Comparison of ENCODE assay signal across 8 cellular contexts in the genomic region with DNA sequence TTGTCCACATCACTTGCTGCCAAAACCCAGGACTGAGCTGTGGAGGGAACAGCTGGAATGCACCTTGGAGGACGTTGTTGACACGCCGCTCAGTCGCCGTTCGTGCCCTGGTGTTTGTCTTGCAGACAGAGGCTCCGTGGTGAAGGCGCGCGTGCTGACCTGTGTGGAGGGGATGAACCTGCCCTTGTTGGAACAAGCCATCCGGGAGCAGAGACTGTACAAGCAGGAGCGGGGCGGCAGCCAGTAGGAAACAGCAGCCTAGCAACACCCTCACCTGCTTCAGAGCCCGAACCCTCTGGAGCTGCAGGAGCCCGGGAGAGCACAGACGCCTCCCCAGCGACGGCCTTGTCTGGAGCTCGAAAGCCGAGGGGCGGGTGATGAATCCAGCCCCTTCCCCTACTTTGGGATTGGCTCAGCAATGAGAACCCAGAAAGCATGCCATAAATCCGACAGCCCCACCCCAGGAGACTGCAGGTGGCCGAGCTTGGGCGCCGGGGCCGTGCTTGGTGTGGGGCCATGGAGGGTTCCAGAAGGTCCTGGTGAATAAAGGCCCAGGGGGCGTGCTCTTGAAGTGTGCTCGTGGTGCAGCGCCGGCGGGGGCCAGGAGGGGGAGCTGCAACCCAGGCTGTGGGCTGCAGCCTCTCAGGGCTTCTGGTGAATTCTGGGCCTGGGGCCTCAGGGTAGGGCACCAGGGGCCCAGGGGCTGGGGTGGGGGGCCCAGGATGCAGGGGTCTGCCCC. TPM values are rescaled to one million over a fixed set of nuclear protein-coding genes. Genes with fewer than 3 reads are reported as not detected.
DNase-seq lines count a peak whose midpoint lies in the region; ATAC-seq and TF ChIP-seq lines count a peak whose summit lies in the region.

No MANE protein-coding gene starts in this region.

- intact Hi-C loops in Right ventricle myocardium inferior (cut with DNase I), result loop anchor here (10.0 kb wide), 1 partner anchor 225 kb away; a partner anchor contains a TSS
- intact Hi-C loops in cardiac septum (cut with DNase I), result no loop called here
- intact Hi-C loops in PC-9 (cut with micrococcal nuclease; ENCODE audit: unreplicated experiment), result loop anchor here (10.0 kb wide), 1 partner anchor 225 kb away; a partner anchor contains a TSS

- H3K9me2 ChIP-seq in PC-9 (ENCODE audit: insufficient read depth), result no peaks in the 10 kb centered on the region

- H3K4me3 ChIP-seq in PC-9 (no peak overlapping the region), cardiac muscle cell (no peak overlapping the region)

- ATAC-seq in Right ventricle myocardium inferior (no peak), GM21515 (IDR thresholded peaks at IDR 0.05; ENCODE audit: unreplicated experiment) (no peak), HG02798 (IDR thresholded peaks at IDR 0.05; ENCODE audit: poor library complexity, unreplicated experiment) (no peak)

- H3K9me3 ChIP-seq in PC-9 (ENCODE audit: insufficient read depth, low read depth) (no peaks in the 10 kb centered on the region), cardiac muscle cell (ENCODE audit: low read depth) (no peaks in the 10 kb centered on the region)

- no peaks in the 10 kb centered on the region for H3K36me3 ChIP-seq in PC-9 (ENCODE audit: low read depth)
- no peaks in the 10 kb centered on the region for H3K36me3 ChIP-seq in cardiac muscle cell

- H3K4me1 ChIP-seq in PC-9 (replicated peaks; ENCODE audit: insufficient read depth) (peaks cover 51% of the 10 kb centered on the region), cardiac muscle cell (ENCODE audit: low read depth) (no peaks in the 10 kb centered on the region)

- BruUV-seq in PC-9 (replicated peaks; lab: Mats Ljungman, UMichigan), result no TSS peak

- H3K27ac ChIP-seq in PC-9, result no peak overlapping the region
- no peak overlapping the region for H3K27ac ChIP-seq in cardiac muscle cell

- H3K79me2 ChIP-seq in PC-9 (ENCODE audit: low read depth), result no peaks in the 10 kb centered on the region

- DNase-seq in Right ventricle myocardium inferior (ENCODE audit: missing footprints) (peak; percentile 81), cardiac septum (ENCODE audit: low spot score) (no peak), PC-9 (peak in 1 of 2 experiments; percentile 52), activated gamma-delta T cell (lab: John Stamatoyannopoulos, UW) (peak; percentile 41), cardiac muscle cell (ENCODE audit: low read depth in 1 of 2, low spot score in 1 of 2) (peak; percentile 43 to 72)
- DNase-seq in stimulated activated CD4-positive, alpha-beta T cell treated with anti-CD3 and anti-CD28 coated beads, Interleukin-12 subunit alpha, Interleukin-12 subunit beta, amount 100 ng/mL, for 4 hours, result peak; percentile 68

- H3K4me2 ChIP-seq in PC-9, result no peak overlapping the region

- POLR2A ChIA-PET in PC-9 (lab: Charles Lee; ENCODE audit: unreplicated experiment), result interaction anchor here (0.5 to 0.6 kb wide), 3 partner anchors 18 to 220 kb away, joined by 3 read pairs; partner anchors contain the start of gene EXOC7

- H3F3A ChIP-seq in PC-9 (ENCODE audit: insufficient read depth, low read depth), result peaks cover 55% of the 10 kb centered on the region

- H3K27me3 ChIP-seq in PC-9 (ENCODE audit: insufficient read depth, low read depth) (no peaks in the 10 kb centered on the region), cardiac muscle cell (no peaks in the 10 kb centered on the region)

- H4K20me1 ChIP-seq in PC-9 (ENCODE audit: insufficient read depth), result no peaks in the 10 kb centered on the region

- peak; percentile 88 for TF ChIP-seq CTCF in PC-9 (conservative IDR thresholded peaks at IDR 0.05)
- peak; percentile 63 for TF ChIP-seq CTCF in cardiac muscle cell (IDR thresholded peaks at IDR 0.05; ENCODE audit: low read depth, low read length)

- no peak overlapping the region for H2AFZ ChIP-seq in PC-9

- CTCF ChIA-PET in PC-9 (lab: Charles Lee), result interaction anchor here (0.6 kb wide), 1 partner anchor 67 kb away, joined by 13 read pairs; no protein-coding TSS in a partner anchor

RNA-seq across cellular contexts. Expression of gene CDK3, which starts 0.5 kb away (rescaled TPM):
- 2.2 TPM for total RNA-seq in Right ventricle myocardium inferior
- 2.7 TPM for total RNA-seq in cardiac septum
- total RNA-seq in PC-9 (2021), result 10.3 and 12.3 TPM in 2 replicates
- total RNA-seq in cardiac muscle cell, result 13.4 and 14.3 TPM in 2 replicates
- 12.2 and 18.5 TPM in 2 replicates for polyA plus RNA-seq in cardiac muscle cell

RNA-seq across cellular contexts. Expression of gene TEN1, which starts 21.1 kb away (rescaled TPM):
- 9.4 TPM for total RNA-seq in Right ventricle myocardium inferior
- total RNA-seq in cardiac septum, result 9.6 TPM
- total RNA-seq in PC-9 (2021), result 19.6 and 22.7 TPM in 2 replicates
- total RNA-seq in cardiac muscle cell, result 23.8 and 27.4 TPM in 2 replicates
- polyA plus RNA-seq in cardiac muscle cell, result 15.6 and 26.9 TPM in 2 replicates

RNA-seq across cellular contexts. Expression of gene ACOX1, which starts 21.2 kb away (rescaled TPM):
- 80.9 TPM for total RNA-seq in Right ventricle myocardium inferior
- 73.3 TPM for total RNA-seq in cardiac septum
- total RNA-seq in PC-9 (2021), result 35.5 and 37.1 TPM in 2 replicates
- total RNA-seq in cardiac muscle cell, result 27.7 and 43.0 TPM in 2 replicates
- polyA plus RNA-seq in cardiac muscle cell, result 15.5 and 21.3 TPM in 2 replicates

RNA-seq across cellular contexts. Expression of gene EVPL, which starts 26.9 kb away (rescaled TPM):
- total RNA-seq in Right ventricle myocardium inferior (0.11 TPM), cardiac septum (0.05 TPM), PC-9 (2021) (60.8 and 77.8 TPM in 2 replicates), cardiac muscle cell (0.09 TPM in 1 of 2 replicates, not detected in the other)
- 1.0 TPM in 1 of 2 replicates, not detected in the other for polyA plus RNA-seq in cardiac muscle cell

RNA-seq across cellular contexts. Expression of gene FBF1, which starts 59.3 kb away (rescaled TPM):
- total RNA-seq in Right ventricle myocardium inferior (3.5 TPM), cardiac septum (5.2 TPM), PC-9 (2021) (22.5 and 28.7 TPM in 2 replicates), cardiac muscle cell (13.8 and 15.9 TPM in 2 replicates)
- polyA plus RNA-seq in cardiac muscle cell, result 8.2 and 11.8 TPM in 2 replicates
